In the genomic region with DNA sequence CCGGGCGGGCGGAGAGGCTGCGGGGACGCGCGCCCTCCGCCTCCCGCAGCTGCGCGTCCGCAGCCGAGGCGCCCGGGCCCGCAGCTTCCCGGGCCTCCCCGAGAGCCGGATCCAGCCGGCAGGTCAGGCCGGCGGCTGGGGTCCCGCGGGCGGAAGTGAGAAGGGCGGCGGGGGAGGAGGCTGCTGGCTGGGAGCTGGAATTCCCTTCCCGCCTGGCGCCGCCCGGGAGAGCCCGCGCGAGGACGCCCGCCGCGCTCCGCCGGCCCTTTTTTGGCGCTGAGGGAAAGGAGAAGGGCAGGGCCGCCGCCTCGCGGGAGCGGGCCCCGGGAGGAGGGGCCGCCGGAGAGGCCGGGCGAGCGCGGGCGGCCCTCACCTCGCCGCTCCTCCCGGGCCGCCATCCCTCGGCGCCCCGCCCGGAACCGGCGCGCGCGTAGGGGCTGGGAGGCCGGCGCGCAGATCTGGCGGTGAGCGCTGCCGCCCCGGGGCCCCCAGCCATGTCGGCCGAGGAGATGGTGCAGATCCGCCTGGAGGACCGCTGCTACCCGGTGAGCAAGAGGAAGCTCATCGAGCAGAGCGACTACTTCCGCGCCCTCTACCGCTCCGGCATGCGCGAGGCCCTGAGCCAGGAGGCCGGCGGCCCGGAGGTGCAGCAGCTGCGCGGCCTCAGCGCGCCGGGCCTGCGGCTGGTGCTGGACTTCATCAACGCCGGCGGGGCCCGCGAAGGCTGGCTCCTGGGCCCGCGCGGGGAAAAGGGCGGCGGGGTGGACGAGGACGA, we compare ENCODE assay signal across 8 cellular contexts. TPM values are rescaled to one million over a fixed set of nuclear protein-coding genes. Genes with fewer than 3 reads are reported as not detected.
DNase-seq lines count a peak whose midpoint lies in the region; ATAC-seq and TF ChIP-seq lines count a peak whose summit lies in the region.

A gene with protein sequence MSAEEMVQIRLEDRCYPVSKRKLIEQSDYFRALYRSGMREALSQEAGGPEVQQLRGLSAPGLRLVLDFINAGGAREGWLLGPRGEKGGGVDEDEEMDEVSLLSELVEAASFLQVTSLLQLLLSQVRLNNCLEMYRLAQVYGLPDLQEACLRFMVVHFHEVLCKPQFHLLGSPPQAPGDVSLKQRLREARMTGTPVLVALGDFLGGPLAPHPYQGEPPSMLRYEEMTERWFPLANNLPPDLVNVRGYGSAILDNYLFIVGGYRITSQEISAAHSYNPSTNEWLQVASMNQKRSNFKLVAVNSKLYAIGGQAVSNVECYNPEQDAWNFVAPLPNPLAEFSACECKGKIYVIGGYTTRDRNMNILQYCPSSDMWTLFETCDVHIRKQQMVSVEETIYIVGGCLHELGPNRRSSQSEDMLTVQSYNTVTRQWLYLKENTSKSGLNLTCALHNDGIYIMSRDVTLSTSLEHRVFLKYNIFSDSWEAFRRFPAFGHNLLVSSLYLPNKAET (plus strand): TSS at position 397 of the 775 bp plus-strand sequence. CDS start 98 bp downstream, at position 495.
A gene (minus strand): TSS at position 400 of the 775 bp plus-strand sequence. CDS start 8,960 bp downstream, outside the sequence.

- H3K4me3 Mint-ChIP-seq in CD4-positive, alpha-beta T cell = peak within 1 kb of the TSS; percentile 90

- peak; percentile 47 to 72 (median 59) for DNase-seq in CD4-positive, alpha-beta T cell
- peak; percentile 54 to 65 for DNase-seq in NOMO-1 (lab: John Stamatoyannopoulos, UW; ENCODE audit: unreplicated experiment in 2 of 2)
- DNase-seq in activated CD8-positive, alpha-beta memory T cell treated with anti-CD3 and anti-CD28 coated beads, Interleukin-2, amount 50 U/mL, for 48 hours = peak; percentile 82
- DNase-seq in epithelial cell of esophagus (ENCODE audit: low read depth) = peak; percentile 80
- peak; percentile 68 to 82 (median 82) for DNase-seq in mucosa of descending colon
- peak; percentile 18 to 39 for DNase-seq in stimulated activated CD8-positive, alpha-beta memory T cell treated with anti-CD3 and anti-CD28 coated beads, Interleukin-4, amount 100 ng/mL, for 1 hour (ENCODE audit: low read depth in 2 of 2, low spot score in 1 of 2)

- H3K9me3 Mint-ChIP-seq in CD4-positive, alpha-beta T cell = no peaks in the 10 kb centered on the region

- no peaks in the 10 kb centered on the region for H3K9me3 ChIP-seq in CD4-positive, alpha-beta T cell (ENCODE audit: control insufficient read depth, low read length)
- no peaks in the 10 kb centered on the region for H3K9me3 ChIP-seq in mucosa of descending colon

- no peaks in the 10 kb centered on the region for H3K27me3 Mint-ChIP-seq in CD4-positive, alpha-beta T cell

- peaks cover 11% of the 10 kb centered on the region for H3K36me3 Mint-ChIP-seq in CD4-positive, alpha-beta T cell (ENCODE audit: low read depth)

- intact Hi-C loops in CD4-positive, alpha-beta T cell (cut with DNase I, micrococcal nuclease) = loop anchor here in 1 of 2 experiments (2.0 to 5.0 kb wide), 2 partner anchors 68 to 251 kb away; a partner anchor contains a TSS
- intact Hi-C loops in mucosa of descending colon (cut with DNase I, micrococcal nuclease) = no loop called here

- ATAC-seq in CD4-positive, alpha-beta T cell (ENCODE audit: poor library complexity) = peak; percentile 81
- ATAC-seq in GM19372 (IDR thresholded peaks at IDR 0.05; ENCODE audit: low read depth, unreplicated experiment) = peak; percentile 67
- peak; percentile 60 for ATAC-seq in HG03469 (IDR thresholded peaks at IDR 0.05; ENCODE audit: unreplicated experiment)
- peak; percentile 94 for ATAC-seq in mucosa of descending colon

- no peak within 1 kb of the TSS for H3K27ac ChIP-seq in CD4-positive, alpha-beta T cell (ENCODE audit: low read depth, low read length)

- CTCF ChIA-PET in CD4-positive, alpha-beta T cell (lab: Charles Lee) = interaction anchor here (1.4 to 2.2 kb wide), 2 partner anchors 9 to 41 kb away, joined by 3 to 9 read pairs; no protein-coding TSS in a partner anchor

- no peaks in the 10 kb centered on the region for H3K36me3 ChIP-seq in mucosa of descending colon (ENCODE audit: low read depth)

- H3K4me1 Mint-ChIP-seq in CD4-positive, alpha-beta T cell (ENCODE audit: low read depth) = peaks cover 39% of the 10 kb centered on the region

- POLR2A ChIA-PET in CD4-positive, alpha-beta T cell (lab: Charles Lee) = interaction anchor here (0.6 to 2.3 kb wide), 18 partner anchors 8 to 1601 kb away, joined by 3 to 17 read pairs (median 4); a partner anchor contains a TSS

- H3K27ac Mint-ChIP-seq in CD4-positive, alpha-beta T cell = peak within 1 kb of the TSS; percentile 80

- H3K4me3 ChIP-seq in epithelial cell of esophagus (ENCODE audit: low read length) (peak within 1 kb of the TSS; percentile 69), mucosa of descending colon (peak within 1 kb of the TSS; percentile 52)

- peaks cover 16% of the 10 kb centered on the region for H3K4me1 ChIP-seq in mucosa of descending colon (ENCODE audit: low read depth)

- no peaks in the 10 kb centered on the region for H3K27me3 ChIP-seq in CD4-positive, alpha-beta T cell (ENCODE audit: control insufficient read depth, insufficient read depth, low read length)

- TF ChIP-seq CTCF in CD4-positive, alpha-beta T cell (IDR thresholded peaks at IDR 0.05) = no peak
- TF ChIP-seq CTCF in epithelial cell of esophagus (IDR thresholded peaks at IDR 0.05; ENCODE audit: insufficient read depth, low read depth, low read length, missing control alignments) (no peak), mucosa of descending colon (IDR thresholded peaks at IDR 0.05) (no peak)

RNA-seq across cellular contexts. Expression of the first gene that starts in this region (rescaled TPM):
- 10 to 100 TPM; 12.8 to 13.2 TPM for total RNA-seq in CD4-positive, alpha-beta T cell
- total RNA-seq in mucosa of descending colon = 10 to 100 TPM; 14.4 to 48.6 (median 24.0) TPM

RNA-seq across cellular contexts. Expression of the second gene that starts in this region (rescaled TPM):
- not detected for total RNA-seq in CD4-positive, alpha-beta T cell
- total RNA-seq in mucosa of descending colon = not detected

Comparison
In these comparisons a context has a peak if more than half of its experiments do, and no peak if none do; other contexts are left out.
1. DNase-seq: peak in every context shown above with its lines; median percentile 82 in activated CD8-positive, alpha-beta memory T cell treated with anti-CD3 and anti-CD28 coated beads, Interleukin-2, amount 50 U/mL, for 48 hours; 82 in mucosa of descending colon; 80 in epithelial cell of esophagus; 60 in NOMO-1; 59 in CD4-positive, alpha-beta T cell; 28 in stimulated activated CD8-positive, alpha-beta memory T cell treated with anti-CD3 and anti-CD28 coated beads, Interleukin-4, amount 100 ng/mL, for 1 hour.